1 cellular context compared by ENCODE assay signal in genomic region chr1:17564458-17565393, GRCh38.
TF ChIP-seq lines count a peak whose summit lies in the region.

No MANE protein-coding gene starts in this region.

TF ChIP-seq in HepG2, 621 proteins besides CTCF, POLR2A, EP300 and RAD21 (continued from another document and continues in another):
- no peak for TF ChIP-seq E2F2 (CRISPR knock-in tag; IDR thresholded peaks at IDR 0.05; ENCODE audit: borderline replicate concordance)
- TF ChIP-seq ZNF790 (CRISPR knock-in tag; IDR thresholded peaks at IDR 0.05; ENCODE audit: borderline replicate concordance) = no peak
- TF ChIP-seq NCOA2 (CRISPR knock-in tag; IDR thresholded peaks at IDR 0.05) = peak; percentile 53; the same call in 1 of the 2 replicates
- TF ChIP-seq ZNF776 (CRISPR knock-in tag; IDR thresholded peaks at IDR 0.05) = no peak
- TF ChIP-seq HOXD1 (CRISPR knock-in tag; IDR thresholded peaks at IDR 0.05) = no peak
- no peak for TF ChIP-seq ZNF280B (CRISPR knock-in tag; IDR thresholded peaks at IDR 0.05; ENCODE audit: borderline replicate concordance)
- TF ChIP-seq ZNF180 (CRISPR knock-in tag; IDR thresholded peaks at IDR 0.05; ENCODE audit: borderline replicate concordance, low read depth) = no peak
- no peak for TF ChIP-seq ZNF20 (CRISPR knock-in tag; IDR thresholded peaks at IDR 0.05)
- no peak for TF ChIP-seq JUND (CRISPR knock-in tag; IDR thresholded peaks at IDR 0.05)
- 0 out of 2 replicates have a peak, but pooled peaks have one; percentile 10 for TF ChIP-seq SP4 (CRISPR knock-in tag; IDR thresholded peaks at IDR 0.05)
- TF ChIP-seq ZBED4 (CRISPR knock-in tag; IDR thresholded peaks at IDR 0.05; ENCODE audit: borderline replicate concordance) = no peak
- peak; percentile 54 for TF ChIP-seq JUNB (CRISPR knock-in tag; IDR thresholded peaks at IDR 0.05; ENCODE audit: borderline replicate concordance)
- peak; percentile 67 for TF ChIP-seq BCL6 (CRISPR knock-in tag; IDR thresholded peaks at IDR 0.05)
- TF ChIP-seq MEF2D (CRISPR knock-in tag; IDR thresholded peaks at IDR 0.05) = peak; percentile 29; the same call in 1 of the 2 replicates
- no peak; the same call in 1 of the 2 replicates for TF ChIP-seq RARA (CRISPR knock-in tag; IDR thresholded peaks at IDR 0.05)
- TF ChIP-seq KLF13 (CRISPR knock-in tag; IDR thresholded peaks at IDR 0.05) = no peak
- no peak for TF ChIP-seq ZNF143 (CRISPR knock-in tag; IDR thresholded peaks at IDR 0.05)
- TF ChIP-seq ZNF800 (CRISPR knock-in tag; IDR thresholded peaks at IDR 0.05) = no peak
- no peak for TF ChIP-seq ZNF30 (CRISPR knock-in tag; IDR thresholded peaks at IDR 0.05)
- TF ChIP-seq ZNF235 (CRISPR knock-in tag; IDR thresholded peaks at IDR 0.05; ENCODE audit: borderline replicate concordance) = 0 out of 2 replicates have a peak, but pooled peaks have one; percentile 33
- no peak for TF ChIP-seq BORCS8-MEF2B (CRISPR knock-in tag; IDR thresholded peaks at IDR 0.05)
- TF ChIP-seq ZNF775 (CRISPR knock-in tag; IDR thresholded peaks at IDR 0.05; ENCODE audit: borderline replicate concordance) = 0 out of 2 replicates have a peak, but pooled peaks have one; percentile 38
- no peak for TF ChIP-seq ZNF547 (CRISPR knock-in tag; IDR thresholded peaks at IDR 0.05)
- TF ChIP-seq SNAPC5 (CRISPR knock-in tag; IDR thresholded peaks at IDR 0.05; ENCODE audit: borderline replicate concordance) = no peak
- TF ChIP-seq ZNF816 (CRISPR knock-in tag; IDR thresholded peaks at IDR 0.05; ENCODE audit: borderline replicate concordance) = no peak
- TF ChIP-seq TOE1 (CRISPR knock-in tag; IDR thresholded peaks at IDR 0.05) = no peak
- no peak for TF ChIP-seq ZNF260 (CRISPR knock-in tag; IDR thresholded peaks at IDR 0.05; ENCODE audit: borderline replicate concordance, low read depth)
- TF ChIP-seq NFIC (IDR thresholded peaks at IDR 0.05; ENCODE audit: low read length) = no peak
- TF ChIP-seq FOXO4 (CRISPR knock-in tag; conservative IDR thresholded peaks at IDR 0.05) = no peak
- TF ChIP-seq ZNF484 (CRISPR knock-in tag; IDR thresholded peaks at IDR 0.05; ENCODE audit: borderline replicate concordance, low read depth) = no peak
- TF ChIP-seq ZNF770 (CRISPR knock-in tag; IDR thresholded peaks at IDR 0.05) = no peak
- TF ChIP-seq FOXP4 (CRISPR knock-in tag; IDR thresholded peaks at IDR 0.05) = peak; percentile 40; the same call in 1 of the 2 replicates
- TF ChIP-seq MXD3 (CRISPR knock-in tag; IDR thresholded peaks at IDR 0.05) = no peak
- TF ChIP-seq SYNCRIP (IDR thresholded peaks at IDR 0.05; ENCODE audit: insufficient read depth, low read depth, low read length) = no peak
- TF ChIP-seq ZNF430 (CRISPR knock-in tag; IDR thresholded peaks at IDR 0.05) = no peak
- TF ChIP-seq ZNF570 (CRISPR knock-in tag; IDR thresholded peaks at IDR 0.05; ENCODE audit: borderline replicate concordance) = no peak
- TF ChIP-seq THRA (CRISPR knock-in tag; IDR thresholded peaks at IDR 0.05; ENCODE audit: borderline replicate concordance) = no peak
- TF ChIP-seq SSRP1 (CRISPR knock-in tag; IDR thresholded peaks at IDR 0.05) = no peak
- no peak for TF ChIP-seq ZNF326 (CRISPR knock-in tag; IDR thresholded peaks at IDR 0.05; ENCODE audit: borderline replicate concordance)
- no peak for TF ChIP-seq ZFYVE20 (CRISPR knock-in tag; IDR thresholded peaks at IDR 0.05; ENCODE audit: borderline replicate concordance, low read depth)
- no peak for TF ChIP-seq ZNF879 (CRISPR knock-in tag; IDR thresholded peaks at IDR 0.05)
- TF ChIP-seq JDP2 (CRISPR knock-in tag; IDR thresholded peaks at IDR 0.05; ENCODE audit: borderline replicate concordance) = no peak
- TF ChIP-seq ZBTB21 (CRISPR knock-in tag; IDR thresholded peaks at IDR 0.05) = 0 out of 2 replicates have a peak, but pooled peaks have one; percentile 8
- TF ChIP-seq POLR2G (IDR thresholded peaks at IDR 0.05; ENCODE audit: low read depth, low read length) = no peak
- no peak for TF ChIP-seq RFX1 (IDR thresholded peaks at IDR 0.05)
- no peak for TF ChIP-seq DRAP1 (CRISPR knock-in tag; IDR thresholded peaks at IDR 0.05)
- no peak for TF ChIP-seq ZNF709 (CRISPR knock-in tag; IDR thresholded peaks at IDR 0.05)
- no peak for TF ChIP-seq ZNF282 (IDR thresholded peaks at IDR 0.05; ENCODE audit: partially characterized antibody)
